17 cellular contexts compared by ENCODE assay signal in genomic region chr6:91097316-91097878, GRCh38.
A peak's percentile ranks its signal among the peaks of the same experiment; 100 is the strongest.
DNase-seq lines count a peak whose midpoint lies in the region; FAIRE-seq and TF ChIP-seq lines count a peak whose summit lies in the region.
"Had no signal": no experiment of that assay in that cellular context is flagged by ENCODE, and none has a peak within 500 bp of the region (broad histone marks: within the 10 kb centered on the region; RNA-seq: fewer than 3 reads in every experiment).

No MANE protein-coding gene starts in this region.

- H4K20me1 ChIP-seq in osteoblast (ENCODE audit: insufficient read depth, low read length) (no peaks in the 10 kb centered on the region), SK-N-SH (ENCODE audit: insufficient read depth) (no peaks in the 10 kb centered on the region)

- H3K36me3 Mint-ChIP-seq in activated naive CD8-positive, alpha-beta T cell treated with anti-CD3 and anti-CD28 coated beads for 36 hours, result no peaks in the 10 kb centered on the region
- H3K36me3 Mint-ChIP-seq: CD8-positive, alpha-beta T cell had no signal

- CTCF ChIA-PET in SK-N-SH (lab: Yijun Ruan, JAX), result interaction anchor here (1.8 kb wide), 1 partner anchor 16 kb away, joined by 7 read pairs; no protein-coding TSS in a partner anchor

- H3K4me1 Mint-ChIP-seq in activated naive CD8-positive, alpha-beta T cell treated with anti-CD3 and anti-CD28 coated beads for 36 hours, result no peaks in the 10 kb centered on the region

- peak; percentile 8 for FAIRE-seq in kidney (lab: Jason Lieb, UNC)
- FAIRE-seq: A549 had no signal

- intact Hi-C loops in kidney (cut with DNase I), result no loop called here
- intact Hi-C loops in testis (cut with DNase I; ENCODE audit: low total_unique reads), result no loop called here

- H3K4me2 ChIP-seq in osteoblast (ENCODE audit: insufficient read depth, low read length) (no peak overlapping the region), SK-N-SH (no peak overlapping the region)
- H3K4me2 ChIP-seq: A549, PC-9 had no signal

- no peaks in the 10 kb centered on the region for H3F3A ChIP-seq in SK-N-SH (replicated peaks; ENCODE audit: insufficient read depth)

- H3K4me1 ChIP-seq in kidney (ENCODE audit: control insufficient read depth in 1 of 2, insufficient read depth in 1 of 2, low read depth in 1 of 2, low read length in 2 of 2), result peaks cover 0 to 5% of the 10 kb centered on the region in 2 donors
- H3K4me1 ChIP-seq in testis, result no peaks in the 10 kb centered on the region
- H3K4me1 ChIP-seq in osteoblast (ENCODE audit: insufficient read depth, low read length), result no peaks in the 10 kb centered on the region
- H3K4me1 ChIP-seq in SK-N-SH (ENCODE audit: control insufficient read depth in 1 of 2, insufficient read depth in 2 of 2, low read depth in 1 of 2, low read length in 1 of 2), result no peaks in the 10 kb centered on the region
- H3K4me1 ChIP-seq: A549, breast epithelium had no signal

- H3K4me3 ChIP-seq in kidney (ENCODE audit: low read length in 2 of 2) (peak overlapping the region in 1 of 2 donors; percentile 23), testis (no peak overlapping the region), osteoblast (ENCODE audit: insufficient read depth, low read length) (no peak overlapping the region), SK-N-SH (ENCODE audit: low read depth in 2 of 2, low read length in 1 of 2) (no peak overlapping the region)
- H3K4me3 ChIP-seq: A549, breast epithelium, PC-9 had no signal

- H3K27me3 ChIP-seq in testis (no peaks in the 10 kb centered on the region), osteoblast (ENCODE audit: insufficient read depth, low read length) (no peaks in the 10 kb centered on the region), SK-N-SH (ENCODE audit: insufficient read depth) (no peaks in the 10 kb centered on the region)
- H3K27me3 ChIP-seq: breast epithelium had no signal

- H3K36me3 ChIP-seq in kidney (ENCODE audit: control insufficient read depth in 1 of 2, insufficient read depth in 2 of 2, low read length in 2 of 2) (no peaks in the 10 kb centered on the region), testis (ENCODE audit: low read depth, missing control alignments) (no peaks in the 10 kb centered on the region), osteoblast (ENCODE audit: insufficient read depth, low read length) (no peaks in the 10 kb centered on the region), SK-N-SH (replicated peaks in 1 of 2; ENCODE audit: control insufficient read depth in 1 of 2, insufficient read depth in 2 of 2, low read length in 1 of 2) (no peaks in the 10 kb centered on the region)
- H3K36me3 ChIP-seq: breast epithelium had no signal

- WGBS in testis, 2 donors, result 42 to 52% methylated on average over 6 of the region's 6 CpGs
- WGBS in SK-N-SH (ENCODE audit: low lambda C conversion rate), result 9% methylated on average over 6 of the region's 6 CpGs

- TF ChIP-seq POLR2A in testis (IDR thresholded peaks at IDR 0.05), result no peak

- H3K9me2 ChIP-seq in SK-N-SH, result no peaks in the 10 kb centered on the region

- TF ChIP-seq RAD21 in SK-N-SH (IDR thresholded peaks at IDR 0.05; ENCODE audit: low read length), result no peak

- H3K27ac ChIP-seq in kidney (ENCODE audit: low read depth in 2 of 2, low read length in 2 of 2) (peak overlapping the region in 1 of 2 donors; percentile 37), testis (no peak overlapping the region), osteoblast (ENCODE audit: low read depth, low read length) (no peak overlapping the region), SK-N-SH (ENCODE audit: low read depth in 2 of 2, low read length in 1 of 2) (no peak overlapping the region)
- H3K27ac ChIP-seq: A549, breast epithelium, PC-9 had no signal

- DNase-seq in NCI-H1417 (lab: John Stamatoyannopoulos, UW), result peak in 2 of 3 experiments; percentile 39 to 49
- DNase-seq in NCI-H1417 treated with DMSO at 0.1 percent for 48 hours (lab: John Stamatoyannopoulos, UW), result no peak
- peak; percentile 60 for DNase-seq in brain pericyte (ENCODE audit: low read depth, low spot score)
- peak; percentile 66 for DNase-seq in kidney
- peak; percentile 73 for DNase-seq in testis
- DNase-seq in activated naive CD8-positive, alpha-beta T cell treated with anti-CD3 and anti-CD28 coated beads for 36 hours, result no peak
- no peak for DNase-seq in osteoblast (ENCODE audit: insufficient read length, low spot score, missing footprints)
- DNase-seq in SK-N-SH, result no peak
- DNase-seq: activated gamma-delta T cell; CD8-positive, alpha-beta T cell; effector CD4-positive, alpha-beta T cell; HFFc6; PC-9; stimulated activated CD4-positive, alpha-beta T cell treated with anti-CD3 and anti-CD28 coated beads, Interleukin-2, amount 100 ng/mL, for 48 hours; trophoblast cell had no signal

- POLR2A ChIA-PET in SK-N-SH (lab: Yijun Ruan, JAX), result no interaction called here

- TF ChIP-seq CTCF in kidney (IDR thresholded peaks at IDR 0.05; ENCODE audit: borderline replicate concordance, extremely low read depth, insufficient read depth) (no peak), testis (IDR thresholded peaks at IDR 0.05) (no peak), osteoblast (IDR thresholded peaks at IDR 0.05; ENCODE audit: extremely low read depth, low read depth, low read length) (no peak), SK-N-SH (IDR thresholded peaks at IDR 0.05) (no peak)

- H3K9me3 Mint-ChIP-seq in activated naive CD8-positive, alpha-beta T cell treated with anti-CD3 and anti-CD28 coated beads for 36 hours, result peaks cover 2% of the 10 kb centered on the region
- H3K9me3 Mint-ChIP-seq: CD8-positive, alpha-beta T cell had no signal

- H3K9ac ChIP-seq in kidney (ENCODE audit: low read length in 2 of 2) (no peak overlapping the region), SK-N-SH (no peak overlapping the region)

- no peaks in the 10 kb centered on the region for H3K27me3 Mint-ChIP-seq in activated naive CD8-positive, alpha-beta T cell treated with anti-CD3 and anti-CD28 coated beads for 36 hours

- no peaks in the 10 kb centered on the region for H3K79me2 ChIP-seq in osteoblast (ENCODE audit: insufficient read depth, low read length)
- no peaks in the 10 kb centered on the region for H3K79me2 ChIP-seq in SK-N-SH (ENCODE audit: insufficient read depth)

- no peaks in the 10 kb centered on the region for H3K9me3 ChIP-seq in kidney (ENCODE audit: control insufficient read depth in 1 of 2, low read length in 2 of 2)
- H3K9me3 ChIP-seq in testis, result no peaks in the 10 kb centered on the region
- no peaks in the 10 kb centered on the region for H3K9me3 ChIP-seq in osteoblast (ENCODE audit: low read depth, low read length)
- no peaks in the 10 kb centered on the region for H3K9me3 ChIP-seq in SK-N-SH
- H3K9me3 ChIP-seq: A549, breast epithelium had no signal

- no peak for TF ChIP-seq EP300 in SK-N-SH (IDR thresholded peaks at IDR 0.05; ENCODE audit: borderline replicate concordance in 1 of 2, low read depth in 1 of 2, low read length in 1 of 2)

- H3K27ac Mint-ChIP-seq in activated naive CD8-positive, alpha-beta T cell treated with anti-CD3 and anti-CD28 coated beads for 36 hours, result no peak overlapping the region
- H3K27ac Mint-ChIP-seq: CD8-positive, alpha-beta T cell; HFFc6 had no signal

- H2AFZ ChIP-seq in osteoblast (ENCODE audit: low read length) (no peak overlapping the region), SK-N-SH (ENCODE audit: low read depth) (no peak overlapping the region)
- H2AFZ ChIP-seq: PC-9 had no signal

- H3K4me3 Mint-ChIP-seq in activated naive CD8-positive, alpha-beta T cell treated with anti-CD3 and anti-CD28 coated beads for 36 hours, result no peak overlapping the region
- H3K4me3 Mint-ChIP-seq: CD8-positive, alpha-beta T cell; HFFc6 had no signal

TF ChIP-seq in SK-N-SH, 30 proteins besides CTCF, POLR2A, EP300 and RAD21 (continues in another document):
- TF ChIP-seq USF2 (IDR thresholded peaks at IDR 0.05; ENCODE audit: borderline replicate concordance, low read depth, low read length) (no peak), PBX3 (IDR thresholded peaks at IDR 0.05) (no peak), SMC3 (IDR thresholded peaks at IDR 0.05; ENCODE audit: low read depth, low read length) (no peak), MEF2A (IDR thresholded peaks at IDR 0.05; ENCODE audit: borderline replicate concordance, low read depth) (no peak), MAX (IDR thresholded peaks at IDR 0.05; ENCODE audit: low read depth) (no peak), USF1 (IDR thresholded peaks at IDR 0.05; ENCODE audit: borderline replicate concordance, low read depth) (no peak), GATA2 (CRISPR knock-in tag; IDR thresholded peaks at IDR 0.05) (no peak), TEAD4 (IDR thresholded peaks at IDR 0.05; ENCODE audit: borderline replicate concordance, insufficient read depth) (no peak)

Comparison
In these comparisons a context has a peak if more than half of its experiments do, and no peak if none do; other contexts are left out.
1. DNase-seq: peak in NCI-H1417 (2 of 3), brain pericyte (single experiment), kidney (single experiment) and testis (single experiment); none in NCI-H1417 treated with DMSO at 0.1 percent for 48 hours (single experiment), activated naive CD8-positive, alpha-beta T cell treated with anti-CD3 and anti-CD28 coated beads for 36 hours (single experiment), osteoblast (single experiment) and SK-N-SH (single experiment).